Comparison of ENCODE assay signal across 2 cellular contexts in the genomic region with DNA sequence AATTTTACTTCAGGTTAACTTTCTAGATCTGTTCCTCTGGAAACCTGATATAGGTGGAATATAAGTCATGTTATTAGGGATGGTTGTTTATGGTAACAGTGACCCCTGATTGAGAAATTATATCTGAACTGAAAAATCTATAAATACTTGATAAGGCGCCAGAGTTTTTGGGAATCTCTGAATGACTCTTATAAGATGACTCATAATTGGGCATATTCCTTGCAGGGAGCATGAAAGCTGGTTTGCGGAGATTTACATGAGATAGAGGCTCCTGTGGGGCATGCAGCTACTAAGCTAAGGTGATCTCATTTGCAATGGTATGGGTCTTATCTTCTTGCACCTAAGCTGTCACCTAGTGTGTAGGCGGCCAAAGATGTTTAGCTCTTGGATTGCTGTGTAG.
TF ChIP-seq lines count a peak whose summit lies in the region.

No MANE protein-coding gene starts in this region.

TF ChIP-seq in HEK293, 187 proteins besides CTCF, POLR2A, EP300 and RAD21:
- TF ChIP-seq, protein P1, sequence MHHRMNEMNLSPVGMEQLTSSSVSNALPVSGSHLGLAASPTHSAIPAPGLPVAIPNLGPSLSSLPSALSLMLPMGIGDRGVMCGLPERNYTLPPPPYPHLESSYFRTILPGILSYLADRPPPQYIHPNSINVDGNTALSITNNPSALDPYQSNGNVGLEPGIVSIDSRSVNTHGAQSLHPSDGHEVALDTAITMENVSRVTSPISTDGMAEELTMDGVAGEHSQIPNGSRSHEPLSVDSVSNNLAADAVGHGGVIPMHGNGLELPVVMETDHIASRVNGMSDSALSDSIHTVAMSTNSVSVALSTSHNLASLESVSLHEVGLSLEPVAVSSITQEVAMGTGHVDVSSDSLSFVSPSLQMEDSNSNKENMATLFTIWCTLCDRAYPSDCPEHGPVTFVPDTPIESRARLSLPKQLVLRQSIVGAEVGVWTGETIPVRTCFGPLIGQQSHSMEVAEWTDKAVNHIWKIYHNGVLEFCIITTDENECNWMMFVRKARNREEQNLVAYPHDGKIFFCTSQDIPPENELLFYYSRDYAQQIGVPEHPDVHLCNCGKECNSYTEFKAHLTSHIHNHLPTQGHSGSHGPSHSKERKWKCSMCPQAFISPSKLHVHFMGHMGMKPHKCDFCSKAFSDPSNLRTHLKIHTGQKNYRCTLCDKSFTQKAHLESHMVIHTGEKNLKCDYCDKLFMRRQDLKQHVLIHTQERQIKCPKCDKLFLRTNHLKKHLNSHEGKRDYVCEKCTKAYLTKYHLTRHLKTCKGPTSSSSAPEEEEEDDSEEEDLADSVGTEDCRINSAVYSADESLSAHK (tag by site-specific recombination; IDR thresholded peaks at IDR 0.05), result no peak
- TF ChIP-seq MYNN (tag by site-specific recombination; IDR thresholded peaks at IDR 0.05; ENCODE audit: borderline replicate concordance), result no peak
- TF ChIP-seq ZNF791 (tag by site-specific recombination; IDR thresholded peaks at IDR 0.05), result no peak
- TF ChIP-seq ZNF433 (tag by site-specific recombination; IDR thresholded peaks at IDR 0.05; ENCODE audit: low read depth), result no peak
- peak; percentile 72 for TF ChIP-seq ZNF664 (tag by site-specific recombination; IDR thresholded peaks at IDR 0.05)
- no peak for TF ChIP-seq ZNF48 (tag by site-specific recombination; IDR thresholded peaks at IDR 0.05)
- TF ChIP-seq SCRT2 (tag by site-specific recombination; IDR thresholded peaks at IDR 0.05), result no peak
- no peak for TF ChIP-seq OVOL3 (tag by site-specific recombination; IDR thresholded peaks at IDR 0.05)
- no peak for TF ChIP-seq ZXDB (tag by site-specific recombination; IDR thresholded peaks at IDR 0.05)
- TF ChIP-seq, protein P2, sequence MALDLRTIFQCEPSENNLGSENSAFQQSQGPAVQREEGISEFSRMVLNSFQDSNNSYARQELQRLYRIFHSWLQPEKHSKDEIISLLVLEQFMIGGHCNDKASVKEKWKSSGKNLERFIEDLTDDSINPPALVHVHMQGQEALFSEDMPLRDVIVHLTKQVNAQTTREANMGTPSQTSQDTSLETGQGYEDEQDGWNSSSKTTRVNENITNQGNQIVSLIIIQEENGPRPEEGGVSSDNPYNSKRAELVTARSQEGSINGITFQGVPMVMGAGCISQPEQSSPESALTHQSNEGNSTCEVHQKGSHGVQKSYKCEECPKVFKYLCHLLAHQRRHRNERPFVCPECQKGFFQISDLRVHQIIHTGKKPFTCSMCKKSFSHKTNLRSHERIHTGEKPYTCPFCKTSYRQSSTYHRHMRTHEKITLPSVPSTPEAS (tag by site-specific recombination; IDR thresholded peaks at IDR 0.05), result no peak
- no peak for TF ChIP-seq ZNF404 (tag by site-specific recombination; IDR thresholded peaks at IDR 0.05)
- TF ChIP-seq SALL2 (tag by site-specific recombination; IDR thresholded peaks at IDR 0.05; ENCODE audit: borderline replicate concordance), result no peak
- 0 out of 2 replicates have a peak, but pooled peaks have one; percentile 15 for TF ChIP-seq TCF7L2 (IDR thresholded peaks at IDR 0.05; ENCODE audit: borderline replicate concordance, low read depth, low read length)
- TF ChIP-seq YY1 (tag by site-specific recombination; IDR thresholded peaks at IDR 0.05), result no peak
- TF ChIP-seq, protein P3, sequence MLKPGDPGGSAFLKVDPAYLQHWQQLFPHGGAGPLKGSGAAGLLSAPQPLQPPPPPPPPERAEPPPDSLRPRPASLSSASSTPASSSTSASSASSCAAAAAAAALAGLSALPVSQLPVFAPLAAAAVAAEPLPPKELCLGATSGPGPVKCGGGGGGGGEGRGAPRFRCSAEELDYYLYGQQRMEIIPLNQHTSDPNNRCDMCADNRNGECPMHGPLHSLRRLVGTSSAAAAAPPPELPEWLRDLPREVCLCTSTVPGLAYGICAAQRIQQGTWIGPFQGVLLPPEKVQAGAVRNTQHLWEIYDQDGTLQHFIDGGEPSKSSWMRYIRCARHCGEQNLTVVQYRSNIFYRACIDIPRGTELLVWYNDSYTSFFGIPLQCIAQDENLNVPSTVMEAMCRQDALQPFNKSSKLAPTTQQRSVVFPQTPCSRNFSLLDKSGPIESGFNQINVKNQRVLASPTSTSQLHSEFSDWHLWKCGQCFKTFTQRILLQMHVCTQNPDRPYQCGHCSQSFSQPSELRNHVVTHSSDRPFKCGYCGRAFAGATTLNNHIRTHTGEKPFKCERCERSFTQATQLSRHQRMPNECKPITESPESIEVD (tag by site-specific recombination; IDR thresholded peaks at IDR 0.05), result peak; percentile 45
- TF ChIP-seq ZFP37 (tag by site-specific recombination; IDR thresholded peaks at IDR 0.05), result peak; percentile 50; the same call in 1 of the 2 replicates
- TF ChIP-seq, protein P4, sequence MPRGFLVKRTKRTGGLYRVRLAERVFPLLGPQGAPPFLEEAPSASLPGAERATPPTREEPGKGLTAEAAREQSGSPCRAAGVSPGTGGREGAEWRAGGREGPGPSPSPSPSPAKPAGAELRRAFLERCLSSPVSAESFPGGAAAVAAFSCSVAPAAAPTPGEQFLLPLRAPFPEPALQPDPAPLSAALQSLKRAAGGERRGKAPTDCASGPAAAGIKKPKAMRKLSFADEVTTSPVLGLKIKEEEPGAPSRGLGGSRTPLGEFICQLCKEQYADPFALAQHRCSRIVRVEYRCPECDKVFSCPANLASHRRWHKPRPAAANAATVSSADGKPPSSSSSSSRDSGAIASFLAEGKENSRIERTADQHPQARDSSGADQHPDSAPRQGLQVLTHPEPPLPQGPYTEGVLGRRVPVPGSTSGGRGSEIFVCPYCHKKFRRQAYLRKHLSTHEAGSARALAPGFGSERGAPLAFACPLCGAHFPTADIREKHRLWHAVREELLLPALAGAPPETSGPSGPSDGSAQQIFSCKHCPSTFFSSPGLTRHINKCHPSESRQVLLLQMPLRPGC (tag by site-specific recombination; IDR thresholded peaks at IDR 0.05), result no peak
- no peak for TF ChIP-seq ZNF112 (tag by site-specific recombination; IDR thresholded peaks at IDR 0.05)

TF ChIP-seq in endothelial cell of umbilical vein, 7 proteins besides CTCF, POLR2A, EP300 and RAD21:
- TF ChIP-seq POLR2AphosphoS5 (IDR thresholded peaks at IDR 0.05; ENCODE audit: insufficient read depth, low read depth, low read length) (no peak), MYC (IDR thresholded peaks at IDR 0.05; ENCODE audit: low read depth, low read length) (no peak), EZH2 (IDR thresholded peaks at IDR 0.05; ENCODE audit: borderline replicate concordance, low read depth, low read length, severe bottlenecking) (no peak), GATA2 (IDR thresholded peaks at IDR 0.05; ENCODE audit: insufficient read depth, insufficient read length, low read depth, low read length) (no peak), FOS (IDR thresholded peaks at IDR 0.05; ENCODE audit: borderline replicate concordance, insufficient read depth, low read length) (no peak)
- TF ChIP-seq, protein P5, sequence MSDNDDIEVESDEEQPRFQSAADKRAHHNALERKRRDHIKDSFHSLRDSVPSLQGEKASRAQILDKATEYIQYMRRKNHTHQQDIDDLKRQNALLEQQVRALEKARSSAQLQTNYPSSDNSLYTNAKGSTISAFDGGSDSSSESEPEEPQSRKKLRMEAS (IDR thresholded peaks at IDR 0.05; ENCODE audit: insufficient read depth, insufficient read length), result no peak
TF ChIP-seq in endothelial cell of umbilical vein: peak in this region for 0.
